40 cellular contexts compared by ENCODE assay signal in genomic region chr16:75179208-75179607, GRCh38. TPM values are rescaled to one million over a fixed set of nuclear protein-coding genes. Genes with fewer than 3 reads are reported as not detected.
"Had no signal": no experiment of that assay in that cellular context is flagged by ENCODE, and none has a peak within 500 bp of the region (broad histone marks: within the 10 kb centered on the region; RNA-seq: fewer than 3 reads in every experiment).

No MANE protein-coding gene starts in this region.

- H2AFZ ChIP-seq: PC-9 had no signal

- H3K27me3 Mint-ChIP-seq: activated T-cell treated with anti-CD3 and anti-CD28 coated beads, Interleukin-2, amount 50 U/mL, for 24 hours had no signal

- H3K36me3 ChIP-seq: brain microvascular endothelial cell, colonic mucosa had no signal

- H3K4me2 ChIP-seq: PC-9 had no signal

- H3K4me3 ChIP-seq: colonic mucosa, PC-9 had no signal

- H3K4me1 ChIP-seq: colonic mucosa had no signal

- H3K27ac ChIP-seq: brain microvascular endothelial cell, colonic mucosa, PC-9, RWPE1, VCaP had no signal

- ATAC-seq: activated CD8-positive, alpha-beta T cell treated with anti-CD3 and anti-CD28 coated beads for 36 hours; Right ventricle myocardium inferior had no signal

- H3K4me3 Mint-ChIP-seq: activated CD4-positive, alpha-beta T cell treated with anti-CD3 and anti-CD28 coated beads, Interleukin-2, amount 10 ng/mL, durations not matched to agents 24 days and 14 days; activated CD8-positive, alpha-beta T cell treated with anti-CD3 and anti-CD28 coated beads for 36 hours; activated naive CD8-positive, alpha-beta T cell treated with anti-CD3 and anti-CD28 coated beads for 36 hours; activated T-cell treated with anti-CD3 and anti-CD28 coated beads, Interleukin-2, amount 50 U/mL, for 24 hours; activated T-helper 1 cell treated with anti-CD3 and anti-CD28 coated beads, Interleukin-12 subunit alpha, Interleukin-12 subunit beta, Interleukin-2, Interleukin-4 antibody, amounts not matched to agents 30 ng/mL and 10 ng/mL and 1 ng/mL, durations not matched to agents 14 hours and 24 hours and 36 hours had no signal

- H3K27me3 ChIP-seq: brain microvascular endothelial cell, colonic mucosa had no signal

- H3K27ac Mint-ChIP-seq: activated CD4-positive, alpha-beta T cell treated with anti-CD3 and anti-CD28 coated beads, Interleukin-2, amount 10 ng/mL, durations not matched to agents 24 days and 14 days; activated CD8-positive, alpha-beta T cell treated with anti-CD3 and anti-CD28 coated beads for 36 hours; activated naive CD8-positive, alpha-beta T cell treated with anti-CD3 and anti-CD28 coated beads for 36 hours; activated T-cell treated with anti-CD3 and anti-CD28 coated beads, Interleukin-2, amount 50 U/mL, for 24 hours; activated T-helper 1 cell treated with anti-CD3 and anti-CD28 coated beads, Interleukin-12 subunit alpha, Interleukin-12 subunit beta, Interleukin-2, Interleukin-4 antibody, amounts not matched to agents 30 ng/mL and 10 ng/mL and 1 ng/mL, durations not matched to agents 14 hours and 24 hours and 36 hours had no signal

- DNase-seq: activated CD4-positive, alpha-beta T cell treated with anti-CD3 and anti-CD28 coated beads for 1 hour; activated CD4-positive, alpha-beta T cell treated with anti-CD3 and anti-CD28 coated beads, Interleukin-2, amount 10 ng/mL, durations not matched to agents 24 days and 14 days; activated CD4-positive, alpha-beta T cell treated with anti-CD3 and anti-CD28 coated beads, Interleukin-2, amount 50 U/mL, for 4 hours; activated CD4-positive, CD25-positive, alpha-beta regulatory T cell; activated CD8-positive, alpha-beta T cell treated with anti-CD3 and anti-CD28 coated beads for 36 hours; activated effector memory CD4-positive, alpha-beta T cell treated with Interleukin-2 at 50 U/mL for 16 hours; activated naive CD4-positive, alpha-beta T cell; activated naive CD4-positive, alpha-beta T cell treated with anti-CD3 and anti-CD28 coated beads, Interleukin-2, amount 50 U/mL, for 16 hours; activated naive CD8-positive, alpha-beta T cell treated with anti-CD3 and anti-CD28 coated beads for 36 hours; activated T-cell treated with anti-CD3 and anti-CD28 coated beads, Interleukin-2, amount 50 U/mL, for 24 hours; amniotic stem cell; aorta; brain microvascular endothelial cell; central memory CD4-positive, alpha-beta T cell; colonic mucosa; NCI-H1048; NCI-H1105 treated with DMSO at 0.1 percent for 48 hours; NCI-H1436; NCI-H1694; NCI-H1930; NCI-H2081 treated with DMSO at 0.1 percent for 48 hours; NCI-H345; NCI-H524 treated with DMSO at 0.1 percent for 48 hours; NCI-H748 treated with DMSO at 0.1 percent for 48 hours; NK-92 treated with Interleukin-12 subunit alpha and Interleukin-12 subunit beta, amount 100 ng/mL, for 24 hours; PC-9; SW 1271; T-helper 1 cell; T-helper 2 cell; T-helper 9 cell had no signal

- FAIRE-seq: RCC 7860 had no signal

RNA-seq across cellular contexts. Expression of gene CTRB2, which starts 27.8 kb away (rescaled TPM):
- total RNA-seq: activated CD4-positive, alpha-beta T cell treated with anti-CD3 and anti-CD28 coated beads, Interleukin-2, amount 10 ng/mL, durations not matched to agents 24 days and 14 days; activated CD8-positive, alpha-beta memory T cell treated with anti-CD3 and anti-CD28 coated beads for 36 hours; activated CD8-positive, alpha-beta T cell treated with anti-CD3 and anti-CD28 coated beads for 36 hours; activated naive CD8-positive, alpha-beta T cell treated with anti-CD3 and anti-CD28 coated beads for 36 hours; activated T-helper 1 cell treated with anti-CD3 and anti-CD28 coated beads, Interleukin-12 subunit alpha, Interleukin-12 subunit beta, Interleukin-2, Interleukin-4 antibody, amounts not matched to agents 30 ng/mL and 10 ng/mL and 1 ng/mL, durations not matched to agents 14 hours and 24 hours and 36 hours; cerebellum; MCF 10A; NCI-H460; OCI-LY7; PC-9; Right ventricle myocardium inferior had no signal

RNA-seq across cellular contexts. Expression of gene CTRB1, which starts 39.6 kb away (rescaled TPM):
- total RNA-seq: activated CD4-positive, alpha-beta T cell treated with anti-CD3 and anti-CD28 coated beads, Interleukin-2, amount 10 ng/mL, durations not matched to agents 24 days and 14 days; activated CD8-positive, alpha-beta memory T cell treated with anti-CD3 and anti-CD28 coated beads for 36 hours; activated CD8-positive, alpha-beta T cell treated with anti-CD3 and anti-CD28 coated beads for 36 hours; activated naive CD8-positive, alpha-beta T cell treated with anti-CD3 and anti-CD28 coated beads for 36 hours; activated T-helper 1 cell treated with anti-CD3 and anti-CD28 coated beads, Interleukin-12 subunit alpha, Interleukin-12 subunit beta, Interleukin-2, Interleukin-4 antibody, amounts not matched to agents 30 ng/mL and 10 ng/mL and 1 ng/mL, durations not matched to agents 14 hours and 24 hours and 36 hours; cerebellum; MCF 10A; NCI-H460; OCI-LY7; PC-9; Right ventricle myocardium inferior had no signal
